ENCODE assay signal across 24 cellular contexts in genomic region chr2:123262856-123263255, GRCh38.
DNase-seq lines count a peak whose midpoint lies in the region.
"Had no signal": no experiment of that assay in that cellular context is flagged by ENCODE, and none has a peak within 500 bp of the region (broad histone marks: within the 10 kb centered on the region; RNA-seq: fewer than 3 reads in every experiment).

No MANE protein-coding gene starts in this region.

- no peaks in the 10 kb centered on the region for H3K36me3 Mint-ChIP-seq in activated naive CD4-positive, alpha-beta T cell treated with anti-CD3 and anti-CD28 coated beads, Interleukin-2, amount 10 ng/mL, durations not matched to agents 7 days and 5 days
- no peaks in the 10 kb centered on the region for H3K36me3 Mint-ChIP-seq in activated naive CD4-positive, alpha-beta T cell treated with anti-CD3 and anti-CD28 coated beads for 36 hours (ENCODE audit: low read depth)
- H3K36me3 Mint-ChIP-seq: CD14-positive monocyte; CD4-positive, alpha-beta memory T cell; CD4-positive, CD25-positive, alpha-beta regulatory T cell; CD8-positive, alpha-beta memory T cell; CD8-positive, alpha-beta T cell had no signal

- no peak overlapping the region for H3K4me3 Mint-ChIP-seq in activated naive CD4-positive, alpha-beta T cell treated with anti-CD3 and anti-CD28 coated beads, Interleukin-2, amount 10 ng/mL, durations not matched to agents 7 days and 5 days
- H3K4me3 Mint-ChIP-seq in activated naive CD4-positive, alpha-beta T cell treated with anti-CD3 and anti-CD28 coated beads for 36 hours: no peak overlapping the region
- H3K4me3 Mint-ChIP-seq: B cell; CD14-positive monocyte; CD4-positive, alpha-beta memory T cell; CD4-positive, alpha-beta T cell; CD4-positive, CD25-positive, alpha-beta regulatory T cell; CD8-positive, alpha-beta memory T cell; CD8-positive, alpha-beta T cell had no signal

- H3K4me1 Mint-ChIP-seq in activated naive CD4-positive, alpha-beta T cell treated with anti-CD3 and anti-CD28 coated beads, Interleukin-2, amount 10 ng/mL, durations not matched to agents 7 days and 5 days: no peaks in the 10 kb centered on the region
- H3K4me1 Mint-ChIP-seq in activated naive CD4-positive, alpha-beta T cell treated with anti-CD3 and anti-CD28 coated beads for 36 hours (ENCODE audit: low read depth): no peaks in the 10 kb centered on the region
- H3K4me1 Mint-ChIP-seq: B cell; CD14-positive monocyte; CD4-positive, alpha-beta memory T cell; CD4-positive, CD25-positive, alpha-beta regulatory T cell; CD8-positive, alpha-beta memory T cell had no signal

- intact Hi-C loops in activated naive CD4-positive, alpha-beta T cell treated with anti-CD3 and anti-CD28 coated beads for 36 hours (cut with micrococcal nuclease): no loop called here

- peak overlapping the region; percentile 25 for H3K27ac Mint-ChIP-seq in activated naive CD4-positive, alpha-beta T cell treated with anti-CD3 and anti-CD28 coated beads, Interleukin-2, amount 10 ng/mL, durations not matched to agents 7 days and 5 days
- no peak overlapping the region for H3K27ac Mint-ChIP-seq in activated naive CD4-positive, alpha-beta T cell treated with anti-CD3 and anti-CD28 coated beads for 36 hours
- H3K27ac Mint-ChIP-seq: B cell; CD14-positive monocyte; CD4-positive, alpha-beta memory T cell; CD4-positive, alpha-beta T cell; CD4-positive, CD25-positive, alpha-beta regulatory T cell; CD8-positive, alpha-beta memory T cell; CD8-positive, alpha-beta T cell had no signal

- no peaks in the 10 kb centered on the region for H3K27me3 Mint-ChIP-seq in activated naive CD4-positive, alpha-beta T cell treated with anti-CD3 and anti-CD28 coated beads, Interleukin-2, amount 10 ng/mL, durations not matched to agents 7 days and 5 days
- H3K27me3 Mint-ChIP-seq in activated naive CD4-positive, alpha-beta T cell treated with anti-CD3 and anti-CD28 coated beads for 36 hours (ENCODE audit: low read depth): no peaks in the 10 kb centered on the region
- H3K27me3 Mint-ChIP-seq: B cell; CD4-positive, alpha-beta memory T cell; CD4-positive, alpha-beta T cell; CD4-positive, CD25-positive, alpha-beta regulatory T cell; CD8-positive, alpha-beta memory T cell had no signal

- DNase-seq in activated naive CD4-positive, alpha-beta T cell treated with anti-CD3 and anti-CD28 coated beads, Interleukin-2, amount 10 ng/mL, durations not matched to agents 7 days and 5 days: no peak
- no peak for DNase-seq in activated naive CD4-positive, alpha-beta T cell treated with anti-CD3 and anti-CD28 coated beads for 36 hours
- DNase-seq: 8988T; ACHN; AML-193; BE2C; C1 segment of cervical spinal cord; Caco-2; Calu3; CD4-positive, alpha-beta memory T cell; CD4-positive, alpha-beta T cell; CD4-positive, CD25-positive, alpha-beta regulatory T cell; CD8-positive, alpha-beta memory T cell; CD8-positive, alpha-beta T cell; COR-L47; DMS 273 treated with DMSO at 0.1 percent for 48 hours; DMS153; DMS53; DMS79; DMS79 treated with DMSO at 0.1 percent for 48 hours; DND-41; EL had no signal

- CTCF ChIA-PET in activated naive CD4-positive, alpha-beta T cell treated with anti-CD3 and anti-CD28 coated beads, Interleukin-2, amount 10 ng/mL, durations not matched to agents 7 days and 5 days (lab: Charles Lee): no interaction called here
- CTCF ChIA-PET in activated naive CD4-positive, alpha-beta T cell treated with anti-CD3 and anti-CD28 coated beads for 36 hours (lab: Charles Lee): no interaction called here

- peaks cover 18% of the 10 kb centered on the region for H3K9me3 Mint-ChIP-seq in activated naive CD4-positive, alpha-beta T cell treated with anti-CD3 and anti-CD28 coated beads, Interleukin-2, amount 10 ng/mL, durations not matched to agents 7 days and 5 days
- peaks cover 9% of the 10 kb centered on the region for H3K9me3 Mint-ChIP-seq in activated naive CD4-positive, alpha-beta T cell treated with anti-CD3 and anti-CD28 coated beads for 36 hours
